ENCODE assay signal across 7 cellular contexts in genomic region chr13:27620377-27621115, GRCh38.
DNase-seq lines count a peak whose midpoint lies in the region; ATAC-seq and FAIRE-seq lines count a peak whose summit lies in the region.

LNX2 (minus strand) TSS chr13:27620529; CDS start chr13:27581703, 38,826 bp downstream.

- ATAC-seq in HG02973 (IDR thresholded peaks at IDR 0.05; ENCODE audit: unreplicated experiment): peak; percentile 82

- DNase-seq in GM18507 (ENCODE audit: extremely low spot score, insufficient read length, low read depth) (peak; percentile 92), NCI-H2029 treated with DMSO at 0.1 percent for 48 hours (lab: John Stamatoyannopoulos, UW) (peak; percentile 61), T1000 (lab: John Stamatoyannopoulos, UW) (peak; percentile 90), astrocyte of the hippocampus (ENCODE audit: low read depth, low spot score) (peak; percentile 99), hippocampal formation (lab: John Stamatoyannopoulos, UW) (peak; percentile 97), retina (peak; percentile 96)

- FAIRE-seq in GM18507 (lab: Jason Lieb, UNC): peak; percentile 94

Comparison
In these comparisons a context has a peak if more than half of its experiments do, and no peak if none do; other contexts are left out.
1. Peak in every context shown above with its lines: DNase-seq and ATAC-seq.